In the genomic region with DNA sequence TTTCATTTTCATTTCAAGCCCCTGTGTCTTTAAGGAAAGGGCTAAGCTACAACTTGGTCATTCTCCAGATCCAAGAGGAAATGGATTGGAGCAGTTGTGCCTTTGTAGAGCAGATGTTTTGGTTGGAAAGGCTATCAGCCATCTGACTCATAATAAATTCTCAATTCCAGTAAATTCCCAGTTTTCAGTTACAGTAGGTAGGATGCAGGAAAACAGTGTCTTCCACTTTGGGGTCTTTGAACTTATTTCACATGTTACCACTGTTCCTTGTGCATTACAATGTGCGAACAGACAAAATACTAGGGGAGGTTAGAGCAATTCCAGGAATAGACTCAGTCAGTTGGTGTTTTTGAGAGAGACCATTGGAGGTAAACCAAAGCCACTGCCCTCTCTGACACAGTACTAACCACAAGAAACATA, we compare ENCODE assay signal across 11 cellular contexts.
DNase-seq lines count a peak whose midpoint lies in the region; TF ChIP-seq lines count a peak whose summit lies in the region.
"Had no signal": no experiment of that assay in that cellular context is flagged by ENCODE, and none has a peak within 500 bp of the region (broad histone marks: within the 10 kb centered on the region; RNA-seq: fewer than 3 reads in every experiment).

No MANE protein-coding gene starts in this region.

- H3K9ac ChIP-seq in fibroblast of lung (ENCODE audit: insufficient read depth, low read length) (no peak overlapping the region), parathyroid adenoma (no peak overlapping the region)

- H3K9me3 ChIP-seq in fibroblast of lung (ENCODE audit: control insufficient read depth, insufficient read depth, low read depth, low read length) (no peaks in the 10 kb centered on the region), parathyroid adenoma (ENCODE audit: control insufficient read depth, low read length) (no peaks in the 10 kb centered on the region)

- H3K4me3 ChIP-seq in AG10803 (ENCODE audit: low read length) (peak overlapping the region; percentile 33), fibroblast of lung (replicated peaks in 1 of 4; ENCODE audit: control extremely low read depth in 1 of 4, insufficient read depth in 1 of 4, low read depth in 3 of 4, low read length in 4 of 4) (peak overlapping the region in 3 of 4 experiments; percentile 7 to 36 (median 8)), parathyroid adenoma (ENCODE audit: low read depth, low read length) (no peak overlapping the region)

- H3K79me2 ChIP-seq in fibroblast of lung (ENCODE audit: control insufficient read depth, insufficient read depth, low read length): no peaks in the 10 kb centered on the region
- no peaks in the 10 kb centered on the region for H3K79me2 ChIP-seq in parathyroid adenoma

- peak; percentile 81 for DNase-seq in AG10803 (ENCODE audit: low read depth)
- DNase-seq in NCI-H446 treated with DMSO at 0.1 percent for 48 hours (lab: John Stamatoyannopoulos, UW): peak; percentile 37
- peak; percentile 86 to 91 for DNase-seq in fibroblast of lung (ENCODE audit: low read depth in 2 of 2)
- no peak for DNase-seq in RPMI8226
- no peak for DNase-seq in stimulated activated CD4-positive, alpha-beta T cell treated with anti-CD3 and anti-CD28 coated beads, Interleukin-12 subunit alpha, Interleukin-12 subunit beta, amount 100 ng/mL, for 4 hours
- DNase-seq in cerebellar nuclear complex (lab: John Stamatoyannopoulos, UW): no peak
- DNase-seq in GDM1 (lab: John Stamatoyannopoulos, UW): no peak
- DNase-seq: activated CD4-positive, alpha-beta T cell treated with anti-CD3 and anti-CD28 coated beads, Interleukin-2, amount 50 U/mL, for 4 hours; central memory CD4-positive, alpha-beta T cell; immature natural killer cell had no signal

- H3K4me2 ChIP-seq in fibroblast of lung (ENCODE audit: extremely low read depth, insufficient read depth, low read length) (peak overlapping the region; percentile 49), parathyroid adenoma (ENCODE audit: low read length) (no peak overlapping the region)

- no peak overlapping the region for H2AFZ ChIP-seq in fibroblast of lung (ENCODE audit: low read length)
- no peak overlapping the region for H2AFZ ChIP-seq in parathyroid adenoma

- no peaks in the 10 kb centered on the region for H3K27me3 ChIP-seq in fibroblast of lung (ENCODE audit: control insufficient read depth, insufficient read depth, low read length)
- no peaks in the 10 kb centered on the region for H3K27me3 ChIP-seq in parathyroid adenoma (ENCODE audit: control insufficient read depth, insufficient read depth, low read length)

- H3K36me3 ChIP-seq in fibroblast of lung (ENCODE audit: control insufficient read depth, insufficient read depth, low read length) (no peaks in the 10 kb centered on the region), parathyroid adenoma (ENCODE audit: control insufficient read depth, insufficient read depth, low read length) (no peaks in the 10 kb centered on the region)

- H3K27ac ChIP-seq in fibroblast of lung (ENCODE audit: insufficient read depth, low read length) (peak overlapping the region; percentile 81), parathyroid adenoma (peak overlapping the region; percentile 3)

- no peak for TF ChIP-seq CTCF in AG10803 (conservative IDR thresholded peaks at IDR 0.05; ENCODE audit: low read length)
- no peak for TF ChIP-seq CTCF in fibroblast of lung (conservative IDR thresholded peaks at IDR 0.05 in 1 of 2, IDR thresholded peaks at IDR 0.05 in 1 of 2; ENCODE audit: low read depth in 1 of 2, low read length in 2 of 2)
- TF ChIP-seq CTCF in parathyroid adenoma (IDR thresholded peaks at IDR 0.05): no peak

- no peaks in the 10 kb centered on the region for H4K20me1 ChIP-seq in fibroblast of lung (ENCODE audit: control insufficient read depth, extremely low read depth, insufficient read depth, low read length)

- H3K4me1 ChIP-seq in fibroblast of lung (ENCODE audit: control insufficient read depth, extremely low read depth, insufficient read depth, low read length) (peaks cover 14% of the 10 kb centered on the region), parathyroid adenoma (no peaks in the 10 kb centered on the region)

Comparison
In these comparisons a context has a peak if more than half of its experiments do, and no peak if none do; other contexts are left out.
1. DNase-seq: peak in AG10803 (single experiment), NCI-H446 treated with DMSO at 0.1 percent for 48 hours (single experiment) and fibroblast of lung (2 of 2); none in RPMI8226 (single experiment), stimulated activated CD4-positive, alpha-beta T cell treated with anti-CD3 and anti-CD28 coated beads, Interleukin-12 subunit alpha, Interleukin-12 subunit beta, amount 100 ng/mL, for 4 hours (single experiment), cerebellar nuclear complex (0 of 2) and GDM1 (single experiment).